In the genomic region with DNA sequence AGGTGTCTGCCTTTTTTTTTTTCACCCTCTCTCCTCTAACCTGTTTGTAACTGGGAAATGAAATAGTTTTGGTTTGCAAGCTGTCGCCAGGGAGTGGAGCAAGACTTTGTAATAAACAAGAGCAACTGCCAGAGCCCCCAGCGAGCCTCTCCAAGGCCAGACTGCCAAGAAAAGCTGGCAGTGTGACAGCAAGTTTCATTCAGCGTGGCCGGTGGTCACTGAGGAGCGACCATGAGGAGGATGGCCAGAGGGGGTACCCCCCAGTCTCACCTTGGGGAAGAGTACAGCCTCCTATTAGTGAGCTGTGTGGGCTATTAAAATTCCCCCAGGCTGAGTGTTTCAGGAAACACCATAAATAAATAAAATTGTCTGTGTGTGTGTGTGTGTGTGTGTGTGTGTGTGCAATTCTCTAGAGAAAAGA, we compare ENCODE assay signal across 8 cellular contexts. TPM values are rescaled to one million over a fixed set of nuclear protein-coding genes. Genes with fewer than 3 reads are reported as not detected.
DNase-seq lines count a peak whose midpoint lies in the region; ATAC-seq and TF ChIP-seq lines count a peak whose summit lies in the region.

No MANE protein-coding gene starts in this region.

- TF ChIP-seq CTCF in NB4 (IDR thresholded peaks at IDR 0.05; ENCODE audit: low read depth, low read length) = no peak

- DNase-seq in ACHN (peak; percentile 57), NB4 (ENCODE audit: low read depth) (peak; percentile 61), ecto neural progenitor cell (ENCODE audit: low spot score) (peak; percentile 50), naive B cell (no peak), HCEC 1CT (no peak)

- no peaks in the 10 kb centered on the region for H3K36me3 Mint-ChIP-seq in naive B cell

- peak overlapping the region in 5 of 8 donors; percentile 40 to 87 (median 54) for H3K4me3 Mint-ChIP-seq in naive B cell

- H3K27me3 Mint-ChIP-seq in naive B cell = no peaks in the 10 kb centered on the region

- no peaks in the 10 kb centered on the region for H3K9me3 Mint-ChIP-seq in naive B cell

- TF ChIP-seq POLR2A in NB4 (IDR thresholded peaks at IDR 0.05; ENCODE audit: extremely low read depth, insufficient read length) = no peak

- ATAC-seq in naive B cell (ENCODE audit: low read depth in 2 of 2) (peak in 1 of 2 donors; percentile 33), HG03469 (IDR thresholded peaks at IDR 0.05; ENCODE audit: unreplicated experiment) (no peak), GM21717 (IDR thresholded peaks at IDR 0.05; ENCODE audit: unreplicated experiment) (no peak), HG03520 (IDR thresholded peaks at IDR 0.05; ENCODE audit: unreplicated experiment) (no peak)

- peak overlapping the region in 5 of 6 donors; percentile 49 to 89 (median 58) for H3K27ac Mint-ChIP-seq in naive B cell

- peaks cover 16 to 29% (median 22%) of the 10 kb centered on the region in 3 donors for H3K4me1 Mint-ChIP-seq in naive B cell

- in situ Hi-C loops in ACHN (cut with HindIII; ENCODE audit: low pct_ligation_motif_present, low pct_unique_long_range_greater_than_20kb, low sequenced_read_pairs) = no loop called here

- peak overlapping the region; percentile 3 for H3K4me3 ChIP-seq in NB4 (ENCODE audit: low read depth, low read length)

RNA-seq across cellular contexts. Expression of a gene that starts 49.9 kb away (rescaled TPM):
- polyA plus RNA-seq in naive B cell (ENCODE audit: low read depth in 6 of 6) = 100 to 1,000 TPM in 1 of 6 donors, 10 to 100 TPM in 5; 59.6 to 100 (median 75.3) TPM

Comparison
In these comparisons a context has a peak if more than half of its experiments do, and no peak if none do; other contexts are left out.
1. DNase-seq: peak in ACHN (single experiment), NB4 (single experiment) and ecto neural progenitor cell (single experiment); none in naive B cell (single experiment) and HCEC 1CT (single experiment).